9 cellular contexts compared by ENCODE assay signal in the genomic region with DNA sequence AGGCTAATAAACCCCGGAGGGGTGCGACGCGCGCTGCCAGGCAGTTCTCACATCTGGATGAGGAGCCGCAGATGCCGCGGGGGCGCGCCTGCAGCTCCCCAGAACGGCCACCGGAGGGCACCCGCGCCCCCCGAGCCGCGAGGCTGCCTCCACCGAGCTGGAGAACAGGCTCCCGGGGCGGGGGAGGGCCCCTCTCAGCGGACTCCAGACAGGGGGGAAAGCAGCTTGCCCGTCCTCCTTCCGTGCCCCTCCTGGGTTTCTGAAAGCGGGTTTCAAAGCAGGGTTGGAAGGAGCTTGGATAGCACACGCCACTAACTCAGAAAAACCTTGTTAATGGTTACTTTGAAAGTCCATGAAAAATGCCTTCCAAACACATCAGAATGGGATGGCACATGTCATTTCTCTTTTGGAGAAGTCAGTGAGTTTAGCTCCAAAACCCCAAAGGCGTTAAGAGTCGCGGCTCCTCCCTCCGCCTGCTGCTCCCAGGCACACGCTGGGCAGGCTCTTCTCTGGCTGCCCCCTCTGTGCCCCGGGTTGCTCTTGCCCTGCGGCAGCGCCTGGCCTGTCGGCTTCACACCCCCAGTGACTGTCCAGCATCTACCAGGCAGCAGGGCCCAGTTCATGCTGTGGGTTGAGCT.
DNase-seq lines count a peak whose midpoint lies in the region; ATAC-seq lines count a peak whose summit lies in the region.
"Had no signal": no experiment of that assay in that cellular context is flagged by ENCODE, and none has a peak within 500 bp of the region (broad histone marks: within the 10 kb centered on the region; RNA-seq: fewer than 3 reads in every experiment).

No MANE protein-coding gene starts in this region.

- no peak for ATAC-seq in GM18870 (IDR thresholded peaks at IDR 0.05; ENCODE audit: unreplicated experiment)
- ATAC-seq: naive thymus-derived CD8-positive, alpha-beta T cell had no signal

- peak in 2 of 3 donors; percentile 6 to 11 for DNase-seq in stimulated activated CD4-positive, alpha-beta T cell treated with anti-CD3 and anti-CD28 coated beads, Interleukin-12 subunit alpha, Interleukin-12 subunit beta, amount 100 ng/mL, for 48 hours (ENCODE audit: low read depth in 2 of 3, low spot score in 1 of 3)
- DNase-seq in stimulated activated CD4-positive, alpha-beta T cell treated with anti-CD3 and anti-CD28 coated beads, Interleukin-4, amount 100 ng/mL, for 24 hours = no peak
- DNase-seq in HCEC 1CT (peak; percentile 56), NCI-H1092 (lab: John Stamatoyannopoulos, UW) (peak; percentile 22), anterior cingulate cortex (lab: John Stamatoyannopoulos, UW) (peak in 47 of 58 donors; percentile 18 to 79 (median 49)), iPS-NIHi11 (ENCODE audit: low spot score) (peak; percentile 97)
- DNase-seq in stimulated activated CD4-positive, alpha-beta T cell treated with anti-CD3 and anti-CD28 coated beads, Interleukin-4, amount 100 ng/mL, for 1 hour = peak; percentile 18
